In the genomic region with DNA sequence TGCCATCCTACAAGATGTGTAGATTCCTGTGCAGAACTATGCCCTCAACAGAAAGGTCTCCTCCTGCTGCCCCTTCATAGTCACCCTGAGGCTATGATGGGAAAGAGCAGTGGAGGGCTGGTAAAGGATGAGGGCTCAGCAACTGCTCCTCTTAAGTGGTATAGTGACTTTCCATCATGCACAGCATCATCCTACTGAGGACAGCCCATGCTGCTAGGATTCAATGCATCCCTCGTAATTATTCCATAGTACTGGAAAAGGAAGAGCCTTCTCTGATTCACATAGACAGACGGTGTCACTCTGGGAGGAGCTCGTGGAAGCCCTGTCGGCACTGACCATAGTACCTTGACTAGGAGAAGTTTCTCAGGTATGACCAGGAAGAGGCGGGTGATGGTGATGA, we compare ENCODE assay signal across 24 cellular contexts.
"Had no signal": no experiment of that assay in that cellular context is flagged by ENCODE, and none has a peak within 500 bp of the region (broad histone marks: within the 10 kb centered on the region; RNA-seq: fewer than 3 reads in every experiment).

No MANE protein-coding gene starts in this region.

- H3K27ac ChIP-seq: stomach, suprapubic skin, testis, thoracic aorta, thyroid gland, tibial artery, tibial nerve, transverse colon, upper lobe of left lung, upper lobe of right lung, uterus, vagina had no signal

- H3K36me3 ChIP-seq: stomach, suprapubic skin, thoracic aorta, thyroid gland, tibial artery, tibial nerve, transverse colon, upper lobe of left lung, upper lobe of right lung, uterus, vagina had no signal

- H3K4me1 ChIP-seq: suprapubic skin, testis, thyroid gland, tibial artery, tibial nerve, upper lobe of left lung, upper lobe of right lung, uterus, vagina had no signal

- H3K4me3 ChIP-seq: stomach, suprapubic skin, testis, thoracic aorta, thyroid gland, tibial artery, tibial nerve, transverse colon, upper lobe of left lung, upper lobe of right lung, uterus, vagina had no signal

- H3K27me3 ChIP-seq: suprapubic skin, testis, thyroid gland, tibial nerve, transverse colon, upper lobe of left lung, upper lobe of right lung, uterus, vagina had no signal

- DNase-seq: stimulated activated CD4-positive, alpha-beta T cell treated with anti-CD3 and anti-CD28 coated beads, Interleukin-2, amount 100 ng/mL, for 48 hours; stimulated activated CD4-positive, alpha-beta T cell treated with anti-CD3 and anti-CD28 coated beads, Interleukin-4, amount 100 ng/mL, for 1 hour; stimulated activated CD4-positive, alpha-beta T cell treated with anti-CD3 and anti-CD28 coated beads, Interleukin-4, amount 100 ng/mL, for 24 hours; stimulated activated CD4-positive, alpha-beta T cell treated with anti-CD3 and anti-CD28 coated beads, Interleukin-4, amount 100 ng/mL, for 4 hours; stimulated activated CD8-positive, alpha-beta memory T cell treated with anti-CD3 and anti-CD28 coated beads, Interleukin-4, amount 100 ng/mL, for 48 hours; stimulated activated naive B cell treated with anti-CD40 and anti-IgM and Interleukin-4, amounts not matched to agents 10 μg/mL and 1 μg/mL and 100 μg/mL, for 72 hours; stimulated activated naive CD4-positive, alpha-beta T cell; stimulated activated naive CD4-positive, alpha-beta T cell treated with Interleukin-2 at 50 U/mL for 16 hours; stimulated activated naive CD8-positive, alpha-beta T cell treated with anti-CD3 and anti-CD28 coated beads, Interleukin-15, amount 100 ng/mL, for 72 hours; stimulated activated naive CD8-positive, alpha-beta T cell treated with anti-CD3 and anti-CD28 coated beads, Interleukin-15, Interleukin-2, amounts not matched to agents 100 U/mL and 50 U/mL, for 24 hours; stomach; substantia nigra; testis; thyroid gland; tibial artery; transverse colon; trophoblast cell; upper lobe of left lung; upper lobe of right lung; uterus had no signal

- H3K9me3 ChIP-seq: stomach, suprapubic skin, testis, thoracic aorta, thyroid gland, tibial artery, tibial nerve, transverse colon, upper lobe of left lung, upper lobe of right lung, uterus, vagina had no signal
